ENCODE assay signal across 1 cellular context in the genomic region with DNA sequence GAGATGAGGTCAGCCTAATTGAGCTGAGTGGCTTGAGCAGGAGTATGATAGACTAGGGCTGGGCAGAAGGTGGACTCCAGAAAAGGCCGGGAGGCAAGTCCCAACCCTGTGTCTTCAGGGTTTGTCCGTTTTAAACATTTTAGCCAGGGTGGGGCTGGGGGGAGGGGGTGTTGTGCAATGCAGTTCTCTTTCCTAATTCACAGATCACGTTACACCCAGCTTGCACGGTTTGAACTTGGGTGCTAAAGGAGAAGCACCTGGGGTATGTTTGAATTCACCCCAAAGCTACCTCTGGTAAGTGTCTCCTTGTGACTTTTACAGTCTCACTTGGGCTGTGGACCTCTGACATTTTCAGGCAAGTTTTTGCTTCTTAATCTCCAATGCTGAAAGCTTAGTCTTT.
A peak's percentile ranks its signal among the peaks of the same experiment; 100 is the strongest.
TF ChIP-seq lines count a peak whose summit lies in the region.

No MANE protein-coding gene starts in this region.

TF ChIP-seq in HepG2, 621 proteins besides CTCF, POLR2A, EP300 and RAD21 (continued from another document):
- TF ChIP-seq, protein P1, sequence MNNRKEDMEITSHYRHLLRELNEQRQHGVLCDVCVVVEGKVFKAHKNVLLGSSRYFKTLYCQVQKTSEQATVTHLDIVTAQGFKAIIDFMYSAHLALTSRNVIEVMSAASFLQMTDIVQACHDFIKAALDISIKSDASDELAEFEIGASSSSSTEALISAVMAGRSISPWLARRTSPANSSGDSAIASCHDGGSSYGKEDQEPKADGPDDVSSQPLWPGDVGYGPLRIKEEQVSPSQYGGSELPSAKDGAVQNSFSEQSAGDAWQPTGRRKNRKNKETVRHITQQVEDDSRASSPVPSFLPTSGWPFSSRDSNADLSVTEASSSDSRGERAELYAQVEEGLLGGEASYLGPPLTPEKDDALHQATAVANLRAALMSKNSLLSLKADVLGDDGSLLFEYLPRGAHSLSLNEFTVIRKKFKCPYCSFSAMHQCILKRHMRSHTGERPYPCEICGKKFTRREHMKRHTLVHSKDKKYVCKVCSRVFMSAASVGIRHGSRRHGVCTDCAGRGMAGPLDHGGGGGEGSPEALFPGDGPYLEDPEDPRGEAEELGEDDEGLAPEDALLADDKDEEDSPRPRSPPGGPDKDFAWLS (CRISPR knock-in tag; IDR thresholded peaks at IDR 0.05; ENCODE audit: borderline replicate concordance), result no peak
- TF ChIP-seq ZNF644 (CRISPR knock-in tag; IDR thresholded peaks at IDR 0.05; ENCODE audit: low read depth) (no peak), SP140L (CRISPR knock-in tag; IDR thresholded peaks at IDR 0.05; ENCODE audit: borderline replicate concordance) (no peak), HDAC1 (CRISPR knock-in tag; IDR thresholded peaks at IDR 0.05) (no peak), KDM2A (CRISPR knock-in tag; IDR thresholded peaks at IDR 0.05; ENCODE audit: borderline replicate concordance, low read depth) (no peak), CEBPB (IDR thresholded peaks at IDR 0.05; ENCODE audit: borderline replicate concordance, low read depth, low read length) (peak; percentile 76), NFE2 (CRISPR knock-in tag; IDR thresholded peaks at IDR 0.05) (no peak), THYN1 (CRISPR knock-in tag; IDR thresholded peaks at IDR 0.05; ENCODE audit: borderline replicate concordance, low read depth) (no peak), NCOR1 (IDR thresholded peaks at IDR 0.05; ENCODE audit: borderline replicate concordance, low read length) (no peak), RBAK (CRISPR knock-in tag; IDR thresholded peaks at IDR 0.05) (no peak), ZFX (CRISPR knock-in tag; IDR thresholded peaks at IDR 0.05; ENCODE audit: low read depth) (no peak), ZNF143 (CRISPR knock-in tag; IDR thresholded peaks at IDR 0.05) (no peak), ZNF12 (CRISPR knock-in tag; IDR thresholded peaks at IDR 0.05) (peak; percentile 28; the same call in 1 of the 2 replicates), LCORL (IDR thresholded peaks at IDR 0.05) (no peak), LCORL (CRISPR knock-in tag; IDR thresholded peaks at IDR 0.05) (no peak), SPEN (CRISPR knock-in tag; IDR thresholded peaks at IDR 0.05; ENCODE audit: low read depth) (no peak), MED1 (CRISPR knock-in tag; IDR thresholded peaks at IDR 0.05) (no peak), ZBTB8A (CRISPR knock-in tag; IDR thresholded peaks at IDR 0.05; ENCODE audit: borderline replicate concordance, low read depth) (no peak), ZSCAN20 (CRISPR knock-in tag; IDR thresholded peaks at IDR 0.05; ENCODE audit: borderline replicate concordance) (no peak), SIX1 (CRISPR knock-in tag; IDR thresholded peaks at IDR 0.05; ENCODE audit: borderline replicate concordance) (peak; percentile 37; the same call in 1 of the 2 replicates), ZMYM2 (CRISPR knock-in tag; IDR thresholded peaks at IDR 0.05) (no peak), ZNF749 (CRISPR knock-in tag; IDR thresholded peaks at IDR 0.05; ENCODE audit: borderline replicate concordance) (no peak), ZBTB20 (CRISPR knock-in tag; IDR thresholded peaks at IDR 0.05; ENCODE audit: borderline replicate concordance, low read depth) (no peak), ZNF333 (CRISPR knock-in tag; IDR thresholded peaks at IDR 0.05; ENCODE audit: borderline replicate concordance) (no peak)
- TF ChIP-seq, protein P2, sequence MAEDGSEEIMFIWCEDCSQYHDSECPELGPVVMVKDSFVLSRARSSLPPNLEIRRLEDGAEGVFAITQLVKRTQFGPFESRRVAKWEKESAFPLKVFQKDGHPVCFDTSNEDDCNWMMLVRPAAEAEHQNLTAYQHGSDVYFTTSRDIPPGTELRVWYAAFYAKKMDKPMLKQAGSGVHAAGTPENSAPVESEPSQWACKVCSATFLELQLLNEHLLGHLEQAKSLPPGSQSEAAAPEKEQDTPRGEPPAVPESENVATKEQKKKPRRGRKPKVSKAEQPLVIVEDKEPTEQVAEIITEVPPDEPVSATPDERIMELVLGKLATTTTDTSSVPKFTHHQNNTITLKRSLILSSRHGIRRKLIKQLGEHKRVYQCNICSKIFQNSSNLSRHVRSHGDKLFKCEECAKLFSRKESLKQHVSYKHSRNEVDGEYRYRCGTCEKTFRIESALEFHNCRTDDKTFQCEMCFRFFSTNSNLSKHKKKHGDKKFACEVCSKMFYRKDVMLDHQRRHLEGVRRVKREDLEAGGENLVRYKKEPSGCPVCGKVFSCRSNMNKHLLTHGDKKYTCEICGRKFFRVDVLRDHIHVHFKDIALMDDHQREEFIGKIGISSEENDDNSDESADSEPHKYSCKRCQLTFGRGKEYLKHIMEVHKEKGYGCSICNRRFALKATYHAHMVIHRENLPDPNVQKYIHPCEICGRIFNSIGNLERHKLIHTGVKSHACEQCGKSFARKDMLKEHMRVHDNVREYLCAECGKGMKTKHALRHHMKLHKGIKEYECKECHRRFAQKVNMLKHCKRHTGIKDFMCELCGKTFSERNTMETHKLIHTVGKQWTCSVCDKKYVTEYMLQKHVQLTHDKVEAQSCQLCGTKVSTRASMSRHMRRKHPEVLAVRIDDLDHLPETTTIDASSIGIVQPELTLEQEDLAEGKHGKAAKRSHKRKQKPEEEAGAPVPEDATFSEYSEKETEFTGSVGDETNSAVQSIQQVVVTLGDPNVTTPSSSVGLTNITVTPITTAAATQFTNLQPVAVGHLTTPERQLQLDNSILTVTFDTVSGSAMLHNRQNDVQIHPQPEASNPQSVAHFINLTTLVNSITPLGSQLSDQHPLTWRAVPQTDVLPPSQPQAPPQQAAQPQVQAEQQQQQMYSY (CRISPR knock-in tag; IDR thresholded peaks at IDR 0.05), result no peak
- TF ChIP-seq, protein P3, sequence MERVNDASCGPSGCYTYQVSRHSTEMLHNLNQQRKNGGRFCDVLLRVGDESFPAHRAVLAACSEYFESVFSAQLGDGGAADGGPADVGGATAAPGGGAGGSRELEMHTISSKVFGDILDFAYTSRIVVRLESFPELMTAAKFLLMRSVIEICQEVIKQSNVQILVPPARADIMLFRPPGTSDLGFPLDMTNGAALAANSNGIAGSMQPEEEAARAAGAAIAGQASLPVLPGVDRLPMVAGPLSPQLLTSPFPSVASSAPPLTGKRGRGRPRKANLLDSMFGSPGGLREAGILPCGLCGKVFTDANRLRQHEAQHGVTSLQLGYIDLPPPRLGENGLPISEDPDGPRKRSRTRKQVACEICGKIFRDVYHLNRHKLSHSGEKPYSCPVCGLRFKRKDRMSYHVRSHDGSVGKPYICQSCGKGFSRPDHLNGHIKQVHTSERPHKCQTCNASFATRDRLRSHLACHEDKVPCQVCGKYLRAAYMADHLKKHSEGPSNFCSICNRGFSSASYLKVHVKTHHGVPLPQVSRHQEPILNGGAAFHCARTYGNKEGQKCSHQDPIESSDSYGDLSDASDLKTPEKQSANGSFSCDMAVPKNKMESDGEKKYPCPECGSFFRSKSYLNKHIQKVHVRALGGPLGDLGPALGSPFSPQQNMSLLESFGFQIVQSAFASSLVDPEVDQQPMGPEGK (CRISPR knock-in tag; IDR thresholded peaks at IDR 0.05), result peak; percentile 58
- TF ChIP-seq, protein P4, sequence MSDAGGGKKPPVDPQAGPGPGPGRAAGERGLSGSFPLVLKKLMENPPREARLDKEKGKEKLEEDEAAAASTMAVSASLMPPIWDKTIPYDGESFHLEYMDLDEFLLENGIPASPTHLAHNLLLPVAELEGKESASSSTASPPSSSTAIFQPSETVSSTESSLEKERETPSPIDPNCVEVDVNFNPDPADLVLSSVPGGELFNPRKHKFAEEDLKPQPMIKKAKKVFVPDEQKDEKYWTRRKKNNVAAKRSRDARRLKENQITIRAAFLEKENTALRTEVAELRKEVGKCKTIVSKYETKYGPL (CRISPR knock-in tag; IDR thresholded peaks at IDR 0.05), result no peak
- TF ChIP-seq, protein P5, sequence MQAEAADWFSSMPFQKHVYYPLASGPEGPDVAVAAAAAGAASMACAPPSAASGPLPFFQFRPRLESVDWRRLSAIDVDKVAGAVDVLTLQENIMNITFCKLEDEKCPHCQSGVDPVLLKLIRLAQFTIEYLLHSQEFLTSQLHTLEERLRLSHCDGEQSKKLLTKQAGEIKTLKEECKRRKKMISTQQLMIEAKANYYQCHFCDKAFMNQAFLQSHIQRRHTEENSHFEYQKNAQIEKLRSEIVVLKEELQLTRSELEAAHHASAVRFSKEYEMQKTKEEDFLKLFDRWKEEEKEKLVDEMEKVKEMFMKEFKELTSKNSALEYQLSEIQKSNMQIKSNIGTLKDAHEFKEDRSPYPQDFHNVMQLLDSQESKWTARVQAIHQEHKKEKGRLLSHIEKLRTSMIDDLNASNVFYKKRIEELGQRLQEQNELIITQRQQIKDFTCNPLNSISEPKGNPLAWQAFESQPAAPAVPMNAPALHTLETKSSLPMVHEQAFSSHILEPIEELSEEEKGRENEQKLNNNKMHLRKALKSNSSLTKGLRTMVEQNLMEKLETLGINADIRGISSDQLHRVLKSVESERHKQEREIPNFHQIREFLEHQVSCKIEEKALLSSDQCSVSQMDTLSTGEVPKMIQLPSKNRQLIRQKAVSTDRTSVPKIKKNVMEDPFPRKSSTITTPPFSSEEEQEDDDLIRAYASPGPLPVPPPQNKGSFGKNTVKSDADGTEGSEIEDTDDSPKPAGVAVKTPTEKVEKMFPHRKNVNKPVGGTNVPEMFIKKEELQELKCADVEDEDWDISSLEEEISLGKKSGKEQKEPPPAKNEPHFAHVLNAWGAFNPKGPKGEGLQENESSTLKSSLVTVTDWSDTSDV (CRISPR knock-in tag; IDR thresholded peaks at IDR 0.05), result no peak
- TF ChIP-seq, protein P6, sequence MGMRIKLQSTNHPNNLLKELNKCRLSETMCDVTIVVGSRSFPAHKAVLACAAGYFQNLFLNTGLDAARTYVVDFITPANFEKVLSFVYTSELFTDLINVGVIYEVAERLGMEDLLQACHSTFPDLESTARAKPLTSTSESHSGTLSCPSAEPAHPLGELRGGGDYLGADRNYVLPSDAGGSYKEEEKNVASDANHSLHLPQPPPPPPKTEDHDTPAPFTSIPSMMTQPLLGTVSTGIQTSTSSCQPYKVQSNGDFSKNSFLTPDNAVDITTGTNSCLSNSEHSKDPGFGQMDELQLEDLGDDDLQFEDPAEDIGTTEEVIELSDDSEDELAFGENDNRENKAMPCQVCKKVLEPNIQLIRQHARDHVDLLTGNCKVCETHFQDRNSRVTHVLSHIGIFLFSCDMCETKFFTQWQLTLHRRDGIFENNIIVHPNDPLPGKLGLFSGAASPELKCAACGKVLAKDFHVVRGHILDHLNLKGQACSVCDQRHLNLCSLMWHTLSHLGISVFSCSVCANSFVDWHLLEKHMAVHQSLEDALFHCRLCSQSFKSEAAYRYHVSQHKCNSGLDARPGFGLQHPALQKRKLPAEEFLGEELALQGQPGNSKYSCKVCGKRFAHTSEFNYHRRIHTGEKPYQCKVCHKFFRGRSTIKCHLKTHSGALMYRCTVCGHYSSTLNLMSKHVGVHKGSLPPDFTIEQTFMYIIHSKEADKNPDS (CRISPR knock-in tag; IDR thresholded peaks at IDR 0.05), result no peak
- TF ChIP-seq, protein P7, sequence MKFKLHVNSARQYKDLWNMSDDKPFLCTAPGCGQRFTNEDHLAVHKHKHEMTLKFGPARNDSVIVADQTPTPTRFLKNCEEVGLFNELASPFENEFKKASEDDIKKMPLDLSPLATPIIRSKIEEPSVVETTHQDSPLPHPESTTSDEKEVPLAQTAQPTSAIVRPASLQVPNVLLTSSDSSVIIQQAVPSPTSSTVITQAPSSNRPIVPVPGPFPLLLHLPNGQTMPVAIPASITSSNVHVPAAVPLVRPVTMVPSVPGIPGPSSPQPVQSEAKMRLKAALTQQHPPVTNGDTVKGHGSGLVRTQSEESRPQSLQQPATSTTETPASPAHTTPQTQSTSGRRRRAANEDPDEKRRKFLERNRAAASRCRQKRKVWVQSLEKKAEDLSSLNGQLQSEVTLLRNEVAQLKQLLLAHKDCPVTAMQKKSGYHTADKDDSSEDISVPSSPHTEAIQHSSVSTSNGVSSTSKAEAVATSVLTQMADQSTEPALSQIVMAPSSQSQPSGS (CRISPR knock-in tag; IDR thresholded peaks at IDR 0.05), result no peak
- TF ChIP-seq, protein P8, sequence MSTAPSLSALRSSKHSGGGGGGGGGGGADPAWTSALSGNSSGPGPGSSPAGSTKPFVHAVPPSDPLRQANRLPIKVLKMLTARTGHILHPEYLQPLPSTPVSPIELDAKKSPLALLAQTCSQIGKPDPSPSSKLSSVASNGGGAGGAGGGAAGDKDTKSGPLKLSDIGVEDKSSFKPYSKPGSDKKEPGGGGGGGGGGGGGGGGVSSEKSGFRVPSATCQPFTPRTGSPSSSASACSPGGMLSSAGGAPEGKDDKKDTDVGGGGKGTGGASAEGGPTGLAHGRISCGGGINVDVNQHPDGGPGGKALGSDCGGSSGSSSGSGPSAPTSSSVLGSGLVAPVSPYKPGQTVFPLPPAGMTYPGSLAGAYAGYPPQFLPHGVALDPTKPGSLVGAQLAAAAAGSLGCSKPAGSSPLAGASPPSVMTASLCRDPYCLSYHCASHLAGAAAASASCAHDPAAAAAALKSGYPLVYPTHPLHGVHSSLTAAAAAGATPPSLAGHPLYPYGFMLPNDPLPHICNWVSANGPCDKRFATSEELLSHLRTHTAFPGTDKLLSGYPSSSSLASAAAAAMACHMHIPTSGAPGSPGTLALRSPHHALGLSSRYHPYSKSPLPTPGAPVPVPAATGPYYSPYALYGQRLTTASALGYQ (CRISPR knock-in tag; IDR thresholded peaks at IDR 0.05), result no peak
- TF ChIP-seq, protein P9, sequence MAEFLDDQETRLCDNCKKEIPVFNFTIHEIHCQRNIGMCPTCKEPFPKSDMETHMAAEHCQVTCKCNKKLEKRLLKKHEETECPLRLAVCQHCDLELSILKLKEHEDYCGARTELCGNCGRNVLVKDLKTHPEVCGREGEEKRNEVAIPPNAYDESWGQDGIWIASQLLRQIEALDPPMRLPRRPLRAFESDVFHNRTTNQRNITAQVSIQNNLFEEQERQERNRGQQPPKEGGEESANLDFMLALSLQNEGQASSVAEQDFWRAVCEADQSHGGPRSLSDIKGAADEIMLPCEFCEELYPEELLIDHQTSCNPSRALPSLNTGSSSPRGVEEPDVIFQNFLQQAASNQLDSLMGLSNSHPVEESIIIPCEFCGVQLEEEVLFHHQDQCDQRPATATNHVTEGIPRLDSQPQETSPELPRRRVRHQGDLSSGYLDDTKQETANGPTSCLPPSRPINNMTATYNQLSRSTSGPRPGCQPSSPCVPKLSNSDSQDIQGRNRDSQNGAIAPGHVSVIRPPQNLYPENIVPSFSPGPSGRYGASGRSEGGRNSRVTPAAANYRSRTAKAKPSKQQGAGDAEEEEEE (CRISPR knock-in tag; IDR thresholded peaks at IDR 0.05; ENCODE audit: borderline replicate concordance), result no peak
